1 cellular context compared by ENCODE assay signal in the genomic region with DNA sequence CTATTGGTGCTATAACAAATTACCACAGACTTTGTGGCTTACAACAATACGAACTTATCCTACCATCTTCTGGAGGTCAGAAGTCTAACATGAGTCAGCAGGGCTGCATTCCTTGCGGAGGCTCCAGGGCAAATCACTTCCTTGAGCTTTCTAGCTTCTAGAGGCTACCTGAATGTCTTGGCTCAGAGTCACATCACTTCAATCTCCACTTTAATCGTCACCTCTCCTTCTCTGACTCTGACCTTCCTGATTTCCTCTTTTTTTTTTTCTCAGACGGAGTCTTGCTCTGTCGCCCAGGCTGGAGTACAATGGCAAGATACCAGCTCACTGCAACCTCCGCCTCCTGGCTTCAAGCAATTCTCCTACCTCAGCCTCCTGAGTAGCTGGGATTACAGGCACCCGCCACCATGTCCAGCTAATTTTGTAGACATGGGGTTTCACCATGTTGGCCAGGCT.
TF ChIP-seq lines count a peak whose summit lies in the region.

No MANE protein-coding gene starts in this region.

TF ChIP-seq in WTC11, 78 proteins besides CTCF, POLR2A, EP300 and RAD21 (continued from another document):
- TF ChIP-seq, protein P1, sequence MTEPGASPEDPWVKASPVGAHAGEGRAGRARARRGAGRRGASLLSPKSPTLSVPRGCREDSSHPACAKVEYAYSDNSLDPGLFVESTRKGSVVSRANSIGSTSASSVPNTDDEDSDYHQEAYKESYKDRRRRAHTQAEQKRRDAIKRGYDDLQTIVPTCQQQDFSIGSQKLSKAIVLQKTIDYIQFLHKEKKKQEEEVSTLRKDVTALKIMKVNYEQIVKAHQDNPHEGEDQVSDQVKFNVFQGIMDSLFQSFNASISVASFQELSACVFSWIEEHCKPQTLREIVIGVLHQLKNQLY (CRISPR knock-in tag; IDR thresholded peaks at IDR 0.05), result no peak
- TF ChIP-seq SP1 (CRISPR knock-in tag; conservative IDR thresholded peaks at IDR 0.05) (no peak), NFYB (CRISPR knock-in tag; conservative IDR thresholded peaks at IDR 0.05; ENCODE audit: low read depth) (no peak), GTF2I (CRISPR knock-in tag; conservative IDR thresholded peaks at IDR 0.05) (no peak), GRHL2 (CRISPR knock-in tag; IDR thresholded peaks at IDR 0.05; ENCODE audit: insufficient replicate concordance, severe bottlenecking) (no peak)
- TF ChIP-seq, protein P2, sequence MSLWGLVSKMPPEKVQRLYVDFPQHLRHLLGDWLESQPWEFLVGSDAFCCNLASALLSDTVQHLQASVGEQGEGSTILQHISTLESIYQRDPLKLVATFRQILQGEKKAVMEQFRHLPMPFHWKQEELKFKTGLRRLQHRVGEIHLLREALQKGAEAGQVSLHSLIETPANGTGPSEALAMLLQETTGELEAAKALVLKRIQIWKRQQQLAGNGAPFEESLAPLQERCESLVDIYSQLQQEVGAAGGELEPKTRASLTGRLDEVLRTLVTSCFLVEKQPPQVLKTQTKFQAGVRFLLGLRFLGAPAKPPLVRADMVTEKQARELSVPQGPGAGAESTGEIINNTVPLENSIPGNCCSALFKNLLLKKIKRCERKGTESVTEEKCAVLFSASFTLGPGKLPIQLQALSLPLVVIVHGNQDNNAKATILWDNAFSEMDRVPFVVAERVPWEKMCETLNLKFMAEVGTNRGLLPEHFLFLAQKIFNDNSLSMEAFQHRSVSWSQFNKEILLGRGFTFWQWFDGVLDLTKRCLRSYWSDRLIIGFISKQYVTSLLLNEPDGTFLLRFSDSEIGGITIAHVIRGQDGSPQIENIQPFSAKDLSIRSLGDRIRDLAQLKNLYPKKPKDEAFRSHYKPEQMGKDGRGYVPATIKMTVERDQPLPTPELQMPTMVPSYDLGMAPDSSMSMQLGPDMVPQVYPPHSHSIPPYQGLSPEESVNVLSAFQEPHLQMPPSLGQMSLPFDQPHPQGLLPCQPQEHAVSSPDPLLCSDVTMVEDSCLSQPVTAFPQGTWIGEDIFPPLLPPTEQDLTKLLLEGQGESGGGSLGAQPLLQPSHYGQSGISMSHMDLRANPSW (CRISPR knock-in tag; conservative IDR thresholded peaks at IDR 0.05; ENCODE audit: low read depth), result no peak
